In the genomic region with DNA sequence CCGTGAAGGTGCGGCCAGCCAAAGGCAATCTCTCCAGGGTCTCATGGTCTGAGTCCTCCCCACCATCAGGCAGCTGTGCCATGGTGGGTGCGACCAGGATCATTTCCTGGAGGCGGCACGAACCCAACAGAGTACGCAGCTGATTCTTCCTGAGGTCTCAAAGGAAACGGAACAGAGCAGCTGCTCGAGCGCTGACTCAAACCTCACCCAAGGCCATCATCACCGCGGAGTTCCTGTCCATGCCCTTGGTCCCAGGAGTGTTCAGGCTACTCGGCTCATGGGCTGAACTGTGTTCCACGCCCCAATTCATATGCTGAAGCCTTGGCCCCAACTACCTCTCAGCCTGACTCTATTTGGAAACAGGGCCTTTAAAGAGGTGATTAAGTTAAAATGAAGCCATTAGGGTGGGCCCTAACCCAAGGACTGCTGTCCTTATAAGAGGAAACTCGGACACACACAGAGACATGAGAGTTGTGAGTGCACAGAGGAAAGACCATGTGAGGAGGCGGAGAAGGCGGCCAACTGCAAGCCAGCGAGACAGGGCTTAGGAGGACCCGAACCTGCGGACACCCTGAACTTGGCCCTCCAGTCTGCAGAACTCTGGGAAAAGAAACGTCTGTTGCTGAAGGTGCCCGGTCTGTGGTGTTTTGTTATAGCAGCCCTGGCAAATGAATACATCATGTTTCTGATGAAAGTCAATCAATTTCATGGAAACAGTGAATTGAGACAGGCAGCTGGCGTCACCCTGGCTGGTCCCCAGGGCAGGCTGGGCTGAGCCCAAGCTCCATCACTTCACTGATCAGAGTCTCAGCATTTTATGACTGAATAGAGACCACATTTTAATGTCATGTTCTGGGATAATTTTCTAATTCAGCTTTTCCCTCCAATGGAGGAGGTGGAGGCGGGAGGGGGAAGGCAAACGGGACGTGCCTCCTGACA, we compare ENCODE assay signal across 1 cellular context.
A peak's percentile ranks its signal among the peaks of the same experiment; 100 is the strongest.
TF ChIP-seq lines count a peak whose summit lies in the region.

No MANE protein-coding gene starts in this region.

TF ChIP-seq in HepG2, 621 proteins besides CTCF, POLR2A, EP300 and RAD21 (continued from another document and continues in another):
- TF ChIP-seq PRDM15 (CRISPR knock-in tag; IDR thresholded peaks at IDR 0.05), result no peak
- TF ChIP-seq ZFP62 (CRISPR knock-in tag; IDR thresholded peaks at IDR 0.05), result no peak
- no peak for TF ChIP-seq ZNF879 (CRISPR knock-in tag; IDR thresholded peaks at IDR 0.05)
- TF ChIP-seq EED (CRISPR knock-in tag; IDR thresholded peaks at IDR 0.05), result no peak
- TF ChIP-seq ZNF788 (CRISPR knock-in tag; IDR thresholded peaks at IDR 0.05; ENCODE audit: borderline replicate concordance), result peak; percentile 73; the same call in 1 of the 2 replicates
- no peak for TF ChIP-seq ZNF891 (CRISPR knock-in tag; IDR thresholded peaks at IDR 0.05)
- TF ChIP-seq ZSCAN9 (CRISPR knock-in tag; IDR thresholded peaks at IDR 0.05; ENCODE audit: borderline replicate concordance), result 0 out of 2 replicates have a peak, but pooled peaks have one; percentile 74
- TF ChIP-seq HDAC1 (CRISPR knock-in tag; IDR thresholded peaks at IDR 0.05), result peak; percentile 64
- TF ChIP-seq MEIS1 (CRISPR knock-in tag; IDR thresholded peaks at IDR 0.05; ENCODE audit: borderline replicate concordance), result 0 out of 2 replicates have a peak, but pooled peaks have one; percentile 69
- no peak for TF ChIP-seq KLF13 (CRISPR knock-in tag; IDR thresholded peaks at IDR 0.05)
- TF ChIP-seq ZNF18 (CRISPR knock-in tag; IDR thresholded peaks at IDR 0.05; ENCODE audit: insufficient replicate concordance), result peak; percentile 47
- TF ChIP-seq STAT5B (CRISPR knock-in tag; IDR thresholded peaks at IDR 0.05), result no peak
- TF ChIP-seq ZNF326 (CRISPR knock-in tag; IDR thresholded peaks at IDR 0.05; ENCODE audit: borderline replicate concordance), result no peak
- no peak for TF ChIP-seq ZMAT5 (CRISPR knock-in tag; IDR thresholded peaks at IDR 0.05; ENCODE audit: borderline replicate concordance, low read depth)
- no peak for TF ChIP-seq KLF15 (CRISPR knock-in tag; IDR thresholded peaks at IDR 0.05; ENCODE audit: borderline replicate concordance)
- TF ChIP-seq ZBTB20 (CRISPR knock-in tag; IDR thresholded peaks at IDR 0.05; ENCODE audit: borderline replicate concordance, low read depth), result 0 out of 2 replicates have a peak, but pooled peaks have one; percentile 61
- peak; percentile 80; the same call in 1 of the 2 replicates for TF ChIP-seq ZNF768 (CRISPR knock-in tag; IDR thresholded peaks at IDR 0.05)
- no peak for TF ChIP-seq ZFP82 (CRISPR knock-in tag; IDR thresholded peaks at IDR 0.05; ENCODE audit: borderline replicate concordance)
- TF ChIP-seq IRX3 (CRISPR knock-in tag; IDR thresholded peaks at IDR 0.05; ENCODE audit: borderline replicate concordance, low read depth), result no peak
- TF ChIP-seq, protein P1, sequence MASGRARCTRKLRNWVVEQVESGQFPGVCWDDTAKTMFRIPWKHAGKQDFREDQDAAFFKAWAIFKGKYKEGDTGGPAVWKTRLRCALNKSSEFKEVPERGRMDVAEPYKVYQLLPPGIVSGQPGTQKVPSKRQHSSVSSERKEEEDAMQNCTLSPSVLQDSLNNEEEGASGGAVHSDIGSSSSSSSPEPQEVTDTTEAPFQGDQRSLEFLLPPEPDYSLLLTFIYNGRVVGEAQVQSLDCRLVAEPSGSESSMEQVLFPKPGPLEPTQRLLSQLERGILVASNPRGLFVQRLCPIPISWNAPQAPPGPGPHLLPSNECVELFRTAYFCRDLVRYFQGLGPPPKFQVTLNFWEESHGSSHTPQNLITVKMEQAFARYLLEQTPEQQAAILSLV (CRISPR knock-in tag; IDR thresholded peaks at IDR 0.05; ENCODE audit: borderline replicate concordance), result peak; percentile 63; the same call in 1 of the 2 replicates
- no peak for TF ChIP-seq RELA (CRISPR knock-in tag; IDR thresholded peaks at IDR 0.05)
- TF ChIP-seq MTA3 (CRISPR knock-in tag; IDR thresholded peaks at IDR 0.05), result no peak
- TF ChIP-seq SOX13 (IDR thresholded peaks at IDR 0.05), result no peak
- TF ChIP-seq SOX13 (CRISPR knock-in tag; conservative IDR thresholded peaks at IDR 0.05 in 1 of 2, IDR thresholded peaks at IDR 0.05 in 1 of 2), result no peak; a peak in 1 of 4 replicates
- peak; percentile 77; the same call in 1 of the 2 replicates for TF ChIP-seq SP5 (CRISPR knock-in tag; IDR thresholded peaks at IDR 0.05; ENCODE audit: borderline replicate concordance, low read depth)
- no peak for TF ChIP-seq ZNF335 (CRISPR knock-in tag; IDR thresholded peaks at IDR 0.05)
- TF ChIP-seq GTF2F1 (IDR thresholded peaks at IDR 0.05; ENCODE audit: low read length), result no peak
- TF ChIP-seq, protein P2, sequence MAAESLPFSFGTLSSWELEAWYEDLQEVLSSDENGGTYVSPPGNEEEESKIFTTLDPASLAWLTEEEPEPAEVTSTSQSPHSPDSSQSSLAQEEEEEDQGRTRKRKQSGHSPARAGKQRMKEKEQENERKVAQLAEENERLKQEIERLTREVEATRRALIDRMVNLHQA (CRISPR knock-in tag; IDR thresholded peaks at IDR 0.05), result no peak
- no peak for TF ChIP-seq EHMT2 (IDR thresholded peaks at IDR 0.05; ENCODE audit: borderline replicate concordance, low read depth, low read length)
- no peak for TF ChIP-seq TCF12 (IDR thresholded peaks at IDR 0.05)
- TF ChIP-seq TCF12 (CRISPR knock-in tag; IDR thresholded peaks at IDR 0.05), result no peak
- TF ChIP-seq MIER3 (CRISPR knock-in tag; IDR thresholded peaks at IDR 0.05; ENCODE audit: borderline replicate concordance), result no peak
- TF ChIP-seq RARA (CRISPR knock-in tag; IDR thresholded peaks at IDR 0.05), result 0 out of 2 replicates have a peak, but pooled peaks have one; percentile 45
- TF ChIP-seq, protein P3, sequence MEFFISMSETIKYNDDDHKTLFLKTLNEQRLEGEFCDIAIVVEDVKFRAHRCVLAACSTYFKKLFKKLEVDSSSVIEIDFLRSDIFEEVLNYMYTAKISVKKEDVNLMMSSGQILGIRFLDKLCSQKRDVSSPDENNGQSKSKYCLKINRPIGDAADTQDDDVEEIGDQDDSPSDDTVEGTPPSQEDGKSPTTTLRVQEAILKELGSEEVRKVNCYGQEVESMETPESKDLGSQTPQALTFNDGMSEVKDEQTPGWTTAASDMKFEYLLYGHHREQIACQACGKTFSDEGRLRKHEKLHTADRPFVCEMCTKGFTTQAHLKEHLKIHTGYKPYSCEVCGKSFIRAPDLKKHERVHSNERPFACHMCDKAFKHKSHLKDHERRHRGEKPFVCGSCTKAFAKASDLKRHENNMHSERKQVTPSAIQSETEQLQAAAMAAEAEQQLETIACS (CRISPR knock-in tag; IDR thresholded peaks at IDR 0.05), result no peak
- TF ChIP-seq AGO1 (IDR thresholded peaks at IDR 0.05; ENCODE audit: low read depth, low read length, poor library complexity, severe bottlenecking), result no peak
- TF ChIP-seq, protein P4, sequence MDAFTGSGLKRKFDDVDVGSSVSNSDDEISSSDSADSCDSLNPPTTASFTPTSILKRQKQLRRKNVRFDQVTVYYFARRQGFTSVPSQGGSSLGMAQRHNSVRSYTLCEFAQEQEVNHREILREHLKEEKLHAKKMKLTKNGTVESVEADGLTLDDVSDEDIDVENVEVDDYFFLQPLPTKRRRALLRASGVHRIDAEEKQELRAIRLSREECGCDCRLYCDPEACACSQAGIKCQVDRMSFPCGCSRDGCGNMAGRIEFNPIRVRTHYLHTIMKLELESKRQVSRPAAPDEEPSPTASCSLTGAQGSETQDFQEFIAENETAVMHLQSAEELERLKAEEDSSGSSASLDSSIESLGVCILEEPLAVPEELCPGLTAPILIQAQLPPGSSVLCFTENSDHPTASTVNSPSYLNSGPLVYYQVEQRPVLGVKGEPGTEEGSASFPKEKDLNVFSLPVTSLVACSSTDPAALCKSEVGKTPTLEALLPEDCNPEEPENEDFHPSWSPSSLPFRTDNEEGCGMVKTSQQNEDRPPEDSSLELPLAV (CRISPR knock-in tag; conservative IDR thresholded peaks at IDR 0.05; ENCODE audit: low read depth), result no peak
- peak; percentile 51; the same call in 1 of the 2 replicates for TF ChIP-seq ZNF547 (CRISPR knock-in tag; IDR thresholded peaks at IDR 0.05)
- TF ChIP-seq ZNF256 (CRISPR knock-in tag; conservative IDR thresholded peaks at IDR 0.05), result no peak
- TF ChIP-seq HOXD1 (CRISPR knock-in tag; IDR thresholded peaks at IDR 0.05), result no peak; the same call in 1 of the 2 replicates
- 0 out of 2 replicates have a peak, but pooled peaks have one; percentile 32 for TF ChIP-seq ZNF710 (CRISPR knock-in tag; IDR thresholded peaks at IDR 0.05; ENCODE audit: borderline replicate concordance)
- peak; percentile 55 for TF ChIP-seq MEIS2 (CRISPR knock-in tag; IDR thresholded peaks at IDR 0.05)
- peak; percentile 95 for TF ChIP-seq ETV5 (CRISPR knock-in tag; IDR thresholded peaks at IDR 0.05; ENCODE audit: borderline replicate concordance)
- TF ChIP-seq SMC3 (IDR thresholded peaks at IDR 0.05; ENCODE audit: low read length), result no peak
- TF ChIP-seq, protein P5, sequence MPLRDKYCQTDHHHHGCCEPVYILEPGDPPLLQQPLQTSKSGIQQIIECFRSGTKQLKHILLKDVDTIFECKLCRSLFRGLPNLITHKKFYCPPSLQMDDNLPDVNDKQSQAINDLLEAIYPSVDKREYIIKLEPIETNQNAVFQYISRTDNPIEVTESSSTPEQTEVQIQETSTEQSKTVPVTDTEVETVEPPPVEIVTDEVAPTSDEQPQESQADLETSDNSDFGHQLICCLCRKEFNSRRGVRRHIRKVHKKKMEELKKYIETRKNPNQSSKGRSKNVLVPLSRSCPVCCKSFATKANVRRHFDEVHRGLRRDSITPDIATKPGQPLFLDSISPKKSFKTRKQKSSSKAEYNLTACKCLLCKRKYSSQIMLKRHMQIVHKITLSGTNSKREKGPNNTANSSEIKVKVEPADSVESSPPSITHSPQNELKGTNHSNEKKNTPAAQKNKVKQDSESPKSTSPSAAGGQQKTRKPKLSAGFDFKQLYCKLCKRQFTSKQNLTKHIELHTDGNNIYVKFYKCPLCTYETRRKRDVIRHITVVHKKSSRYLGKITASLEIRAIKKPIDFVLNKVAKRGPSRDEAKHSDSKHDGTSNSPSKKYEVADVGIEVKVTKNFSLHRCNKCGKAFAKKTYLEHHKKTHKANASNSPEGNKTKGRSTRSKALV (CRISPR knock-in tag; IDR thresholded peaks at IDR 0.05), result no peak; the same call in 1 of the 2 replicates
- no peak for TF ChIP-seq YEATS4 (CRISPR knock-in tag; IDR thresholded peaks at IDR 0.05; ENCODE audit: borderline replicate concordance)
- TF ChIP-seq ZNF441 (CRISPR knock-in tag; IDR thresholded peaks at IDR 0.05; ENCODE audit: borderline replicate concordance), result peak; percentile 64; the same call in 1 of the 2 replicates
- 0 out of 2 replicates have a peak, but pooled peaks have one; percentile 63 for TF ChIP-seq ZFP36L1 (CRISPR knock-in tag; IDR thresholded peaks at IDR 0.05)
